In genomic region chr1:244200596-244200995, GRCh38 we compare ENCODE assay signal across 27 cellular contexts.
"Had no signal": no experiment of that assay in that cellular context is flagged by ENCODE, and none has a peak within 500 bp of the region (broad histone marks: within the 10 kb centered on the region; RNA-seq: fewer than 3 reads in every experiment).

No MANE protein-coding gene starts in this region.

- FAIRE-seq: bronchial epithelial cell, RCC 7860 had no signal

- DNase-seq: activated CD4-positive, alpha-beta memory T cell treated with anti-CD3 and anti-CD28 coated beads, Interleukin-2, amount 10 ng/mL, durations not matched to agents 7 days and 5 days; activated CD4-positive, alpha-beta T cell treated with anti-CD3 and anti-CD28 coated beads for 1 hour; activated CD4-positive, alpha-beta T cell treated with anti-CD3 and anti-CD28 coated beads for 48 hours; activated CD4-positive, CD25-positive, alpha-beta regulatory T cell; activated CD8-positive, alpha-beta memory T cell treated with anti-CD3 and anti-CD28 coated beads for 24 hours; activated CD8-positive, alpha-beta memory T cell treated with anti-CD3 and anti-CD28 coated beads, Interleukin-2, amount 10 ng/mL, durations not matched to agents 7 days and 5 days; activated CD8-positive, alpha-beta memory T cell treated with anti-CD3 and anti-CD28 coated beads, Interleukin-2, amount 50 U/mL, for 48 hours; activated effector memory CD4-positive, alpha-beta T cell treated with Interleukin-2 at 50 U/mL for 16 hours; activated naive CD4-positive, alpha-beta T cell treated with anti-CD3 and anti-CD28 coated beads, Interleukin-2, amount 10 ng/mL, durations not matched to agents 7 days and 5 days; activated naive CD8-positive, alpha-beta T cell treated with anti-CD3 and anti-CD28 coated beads, Interleukin-2, amount 50 U/mL, for 24 hours; activated T-cell treated with anti-CD3 and anti-CD28 coated beads, Interleukin-2, amount 50 U/mL, for 48 hours; anterior cingulate cortex; MM.1S; NCI-H1092 treated with DMSO at 0.1 percent for 48 hours; NCI-H1417; NCI-H1694; NCI-H1930; NCI-H2081 treated with DMSO at 0.1 percent for 48 hours; NCI-H446; NCI-H526; PC-9; SJCRH30; T1000; WERI-Rb-1 had no signal

- ATAC-seq: activated CD8-positive, alpha-beta memory T cell treated with anti-CD3 and anti-CD28 coated beads, Interleukin-2, amount 10 ng/mL, durations not matched to agents 7 days and 5 days; activated naive CD8-positive, alpha-beta T cell treated with anti-CD3 and anti-CD28 coated beads, Interleukin-2, amount 50 U/mL, for 24 hours; Right ventricle myocardium inferior had no signal
